In the genomic region with DNA sequence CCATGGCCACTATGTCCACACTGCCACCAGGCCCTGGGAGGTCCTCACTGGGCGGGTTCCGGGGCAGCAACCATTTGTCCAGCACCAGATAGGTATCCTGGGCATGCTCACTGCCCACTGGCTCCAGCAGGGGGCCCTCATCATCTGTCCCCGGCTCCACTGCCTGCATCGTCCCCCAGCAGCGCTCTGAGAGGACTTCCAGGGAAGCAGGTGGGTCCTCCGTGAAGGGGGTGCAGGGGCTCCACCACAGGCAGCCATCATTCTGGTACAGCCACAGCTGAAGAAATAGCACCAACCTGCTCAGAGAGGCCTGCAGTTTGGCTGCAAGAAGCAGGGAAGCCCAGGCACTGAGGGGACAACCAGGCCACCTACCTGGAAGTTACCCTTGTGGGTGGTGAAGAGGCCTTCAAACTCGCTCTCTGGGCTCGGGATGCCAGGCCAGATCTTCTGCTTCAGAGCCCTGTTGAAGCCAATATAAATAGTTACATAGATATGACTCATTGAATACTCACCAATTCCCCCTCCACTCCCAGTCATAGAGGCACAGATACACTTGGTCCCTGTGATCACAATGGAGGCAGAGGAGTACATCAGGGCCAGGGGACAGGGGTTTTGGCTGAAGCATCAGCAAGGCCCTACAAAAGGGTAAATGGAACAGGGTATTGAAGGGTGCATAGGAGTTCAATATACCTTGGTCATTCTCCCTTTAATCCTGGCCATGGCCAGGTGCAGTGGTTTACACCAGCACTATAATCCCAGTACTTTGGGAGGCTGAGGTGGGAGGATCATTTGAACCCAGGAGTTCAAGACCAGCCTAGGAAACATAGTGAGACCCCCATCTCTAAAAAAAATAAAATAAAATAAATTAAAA, we compare ENCODE assay signal across 8 cellular contexts. TPM values are rescaled to one million over a fixed set of nuclear protein-coding genes. Genes with fewer than 3 reads are reported as not detected.
A peak's percentile ranks its signal among the peaks of the same experiment; 100 is the strongest.
DNase-seq lines count a peak whose midpoint lies in the region; ATAC-seq and TF ChIP-seq lines count a peak whose summit lies in the region.

No MANE protein-coding gene starts in this region.

- DNase-seq in Caki2 (ENCODE audit: low read depth) (peak; percentile 78), HFF-Myc (ENCODE audit: extremely low read depth, low read depth) (no peak), T-helper 17 cell (no peak), esophagus muscularis mucosa (ENCODE audit: extremely low spot score) (no peak), GF-D8 (lab: John Stamatoyannopoulos, UW) (no peak)
- DNase-seq in activated CD4-positive, CD25-positive, alpha-beta regulatory T cell (lab: John Stamatoyannopoulos, UW): no peak

- H3K36me3 Mint-ChIP-seq in T-helper 17 cell (ENCODE audit: low read depth): peaks cover 2% of the 10 kb centered on the region

- H3K27me3 ChIP-seq in esophagus muscularis mucosa (peaks cover 0 to 22% (median 18%) of the 10 kb centered on the region in 4 donors), parathyroid adenoma (ENCODE audit: control insufficient read depth, insufficient read depth, low read length) (no peaks in the 10 kb centered on the region)

- no peak overlapping the region for H3K4me3 Mint-ChIP-seq in T-helper 17 cell

- no peak overlapping the region for H2AFZ ChIP-seq in parathyroid adenoma

- TF ChIP-seq EP300 in esophagus muscularis mucosa (IDR thresholded peaks at IDR 0.05): no peak

- in situ Hi-C loops in Caki2 (cut with HindIII; ENCODE audit: low pct_unique_long_range_greater_than_20kb, low sequenced_read_pairs): no loop called here

- peaks cover 34% of the 10 kb centered on the region for H3K4me1 Mint-ChIP-seq in T-helper 17 cell

- H3K9me3 ChIP-seq in T-helper 17 cell (ENCODE audit: control insufficient read depth, low read length, poor library complexity, severe bottlenecking): no peaks in the 10 kb centered on the region
- H3K9me3 ChIP-seq in esophagus muscularis mucosa: no peaks in the 10 kb centered on the region
- no peaks in the 10 kb centered on the region for H3K9me3 ChIP-seq in parathyroid adenoma (ENCODE audit: control insufficient read depth, low read length)

- H3K27ac Mint-ChIP-seq in T-helper 17 cell: peak overlapping the region; percentile 57

- ATAC-seq in T-helper 17 cell (no peak), HG03342 (IDR thresholded peaks at IDR 0.05; ENCODE audit: unreplicated experiment) (no peak)

- H3K4me3 ChIP-seq in HFF-Myc (replicated peaks; ENCODE audit: low read depth, low read length): no peak overlapping the region
- no peak overlapping the region for H3K4me3 ChIP-seq in esophagus muscularis mucosa
- H3K4me3 ChIP-seq in parathyroid adenoma (ENCODE audit: low read depth, low read length): no peak overlapping the region

- peak; percentile 64 for TF ChIP-seq CTCF in HFF-Myc (IDR thresholded peaks at IDR 0.05; ENCODE audit: low read depth, low read length, missing control alignments)
- TF ChIP-seq CTCF in esophagus muscularis mucosa (IDR thresholded peaks at IDR 0.05): peak; percentile 28 to 69 (median 32)
- peak; percentile 70 for TF ChIP-seq CTCF in parathyroid adenoma (IDR thresholded peaks at IDR 0.05)

- H3K36me3 ChIP-seq in esophagus muscularis mucosa: peaks cover 0 to 12% (median 4%) of the 10 kb centered on the region in 4 donors
- H3K36me3 ChIP-seq in parathyroid adenoma (ENCODE audit: control insufficient read depth, insufficient read depth, low read length): no peaks in the 10 kb centered on the region

- intact Hi-C loops in esophagus muscularis mucosa (cut with DNase I): no loop called here

- H3K4me2 ChIP-seq in parathyroid adenoma (ENCODE audit: low read length): no peak overlapping the region

- H3K27me3 Mint-ChIP-seq in T-helper 17 cell: peaks cover 13% of the 10 kb centered on the region

- no peak overlapping the region for H3K9ac ChIP-seq in parathyroid adenoma

- H3K27ac ChIP-seq in esophagus muscularis mucosa (replicated peaks in 1 of 4): peak overlapping the region; percentile 33 to 90 (median 52)
- no peak overlapping the region for H3K27ac ChIP-seq in parathyroid adenoma

- no peak for TF ChIP-seq POLR2A in esophagus muscularis mucosa (IDR thresholded peaks at IDR 0.05; ENCODE audit: low read depth)

- peaks cover 3% of the 10 kb centered on the region for H3K79me2 ChIP-seq in parathyroid adenoma

- H3K4me1 ChIP-seq in esophagus muscularis mucosa (peaks cover 52 to 78% (median 76%) of the 10 kb centered on the region in 4 donors), parathyroid adenoma (peaks cover 16% of the 10 kb centered on the region)

- 49% methylated on average over 7 of the region's 8 CpGs for WGBS in esophagus muscularis mucosa

RNA-seq across cellular contexts. Expression of a gene that starts 4.1 kb away (rescaled TPM):
- total RNA-seq in Caki2 (2014; rRNA removed; shearing (Covaris generic); ENCODE audit: low replicate concordance): 2.1 and 5.6 TPM in 2 replicates
- 1 to 10 TPM; 2.6 to 2.9 TPM for total RNA-seq in T-helper 17 cell
- 1 to 10 TPM in 3 of 4 donors, under 1 TPM in 1; 0.66 to 1.7 (median 1.5) TPM for total RNA-seq in esophagus muscularis mucosa

RNA-seq across cellular contexts. Expression of a gene that starts 5.6 kb away (rescaled TPM):
- 14.4 and 16.6 TPM in 2 replicates for total RNA-seq in Caki2 (2014; rRNA removed; shearing (Covaris generic); ENCODE audit: low replicate concordance)
- 1 to 10 TPM; 7.3 to 9.9 TPM for total RNA-seq in T-helper 17 cell
- 1 to 10 TPM in 3 of 4 donors, under 1 TPM in 1; 0.99 to 5.2 (median 4.4) TPM for total RNA-seq in esophagus muscularis mucosa

RNA-seq across cellular contexts. Expression of a gene that starts 23.3 kb away (rescaled TPM):
- 2.2 and 2.6 TPM in 2 replicates for total RNA-seq in Caki2 (2014; rRNA removed; shearing (Covaris generic); ENCODE audit: low replicate concordance)
- total RNA-seq in T-helper 17 cell: 1 to 10 TPM; 7.1 to 7.5 TPM
- total RNA-seq in esophagus muscularis mucosa: 10 to 100 TPM; 32.0 to 49.8 (median 37.5) TPM

RNA-seq across cellular contexts. Expression of a gene that starts 32.2 kb away (rescaled TPM):
- 1.5 TPM in 2 replicates for total RNA-seq in Caki2 (2014; rRNA removed; shearing (Covaris generic); ENCODE audit: low replicate concordance)
- total RNA-seq in T-helper 17 cell (10 to 100 TPM; 55.8 to 64.1 TPM), esophagus muscularis mucosa (10 to 100 TPM in 3 of 4 donors, 1 to 10 TPM in 1; 8.3 to 17.6 (median 13.8) TPM)

RNA-seq across cellular contexts. Expression of a gene that starts 32.5 kb away (rescaled TPM):
- 381 and 712 TPM in 2 replicates for total RNA-seq in Caki2 (2014; rRNA removed; shearing (Covaris generic); ENCODE audit: low replicate concordance)
- 10 to 100 TPM; 15.3 to 21.9 TPM for total RNA-seq in T-helper 17 cell
- total RNA-seq in esophagus muscularis mucosa: 100 to 1,000 TPM; 197 to 241 (median 206) TPM
